12 cellular contexts compared by ENCODE assay signal in the genomic region with DNA sequence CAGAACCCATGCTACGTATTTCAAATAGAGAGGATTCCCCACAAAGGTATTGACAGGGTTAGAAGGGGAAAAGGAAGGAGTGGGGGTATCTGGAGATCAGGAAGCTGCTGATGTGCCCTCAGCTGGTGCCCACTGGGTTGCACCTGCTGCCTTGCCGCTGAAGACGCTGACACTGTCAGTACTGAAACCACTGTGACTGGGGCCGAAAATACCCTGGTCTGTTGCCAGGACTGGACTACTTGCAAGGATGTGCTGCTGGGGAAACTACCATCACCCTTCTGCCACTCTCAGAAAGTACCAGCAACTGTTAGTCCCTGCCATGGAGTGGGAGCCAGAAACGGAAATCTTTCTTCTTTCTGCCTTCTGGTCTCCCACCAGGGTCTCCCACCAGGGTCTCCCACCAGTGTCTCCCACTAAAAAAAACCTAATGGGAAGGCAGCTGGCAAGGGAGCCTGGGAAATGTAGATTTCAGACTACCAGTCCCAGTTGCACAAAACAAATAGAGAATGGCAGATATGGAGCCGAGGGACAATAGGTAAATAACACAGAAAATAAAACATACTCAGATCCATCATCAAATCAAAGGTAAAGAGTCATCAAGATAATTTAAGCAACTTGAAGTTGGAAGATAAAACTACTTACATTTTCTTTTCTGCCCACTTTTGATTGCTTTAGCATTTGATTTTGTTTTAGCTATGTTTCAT.
DNase-seq lines count a peak whose midpoint lies in the region; ATAC-seq and TF ChIP-seq lines count a peak whose summit lies in the region.
"Had no signal": no experiment of that assay in that cellular context is flagged by ENCODE, and none has a peak within 500 bp of the region (broad histone marks: within the 10 kb centered on the region; RNA-seq: fewer than 3 reads in every experiment).

No MANE protein-coding gene starts in this region.

- H3K4me1 ChIP-seq in osteoblast (ENCODE audit: insufficient read depth, low read length) (no peaks in the 10 kb centered on the region), foreskin keratinocyte (no peaks in the 10 kb centered on the region), tibial artery (no peaks in the 10 kb centered on the region)
- H3K4me1 ChIP-seq: lower lobe of right lung had no signal

- H4K20me1 ChIP-seq in osteoblast (ENCODE audit: insufficient read depth, low read length): no peaks in the 10 kb centered on the region

- H3K4me2 ChIP-seq in osteoblast (ENCODE audit: insufficient read depth, low read length): peak overlapping the region; percentile 41

- TF ChIP-seq CTCF in osteoblast (IDR thresholded peaks at IDR 0.05; ENCODE audit: extremely low read depth, low read depth, low read length) (no peak), foreskin keratinocyte (conservative IDR thresholded peaks at IDR 0.05) (no peak), tibial artery (IDR thresholded peaks at IDR 0.05) (no peak)

- intact Hi-C loops in tibial artery (cut with DNase I; ENCODE audit: low total_unique reads): no loop called here

- H3K27ac ChIP-seq in osteoblast (ENCODE audit: low read depth, low read length): no peak overlapping the region
- no peak overlapping the region for H3K27ac ChIP-seq in foreskin keratinocyte
- no peak overlapping the region for H3K27ac ChIP-seq in tibial artery
- H3K27ac ChIP-seq: 22Rv1, lower lobe of right lung had no signal

- H3K36me3 ChIP-seq in osteoblast (ENCODE audit: insufficient read depth, low read length): no peaks in the 10 kb centered on the region
- no peaks in the 10 kb centered on the region for H3K36me3 ChIP-seq in tibial artery
- H3K36me3 ChIP-seq: lower lobe of right lung had no signal

- H3K9me3 ChIP-seq in osteoblast (ENCODE audit: low read depth, low read length) (no peaks in the 10 kb centered on the region), tibial artery (no peaks in the 10 kb centered on the region)
- H3K9me3 ChIP-seq: lower lobe of right lung had no signal

- H2AFZ ChIP-seq in osteoblast (ENCODE audit: low read length): no peak overlapping the region

- H3K27me3 ChIP-seq in osteoblast (ENCODE audit: insufficient read depth, low read length) (peaks cover 20% of the 10 kb centered on the region), foreskin keratinocyte (no peaks in the 10 kb centered on the region), tibial artery (no peaks in the 10 kb centered on the region)

- no peaks in the 10 kb centered on the region for H3K79me2 ChIP-seq in osteoblast (ENCODE audit: insufficient read depth, low read length)

- H3K4me3 ChIP-seq in osteoblast (ENCODE audit: insufficient read depth, low read length) (no peak overlapping the region), tibial artery (no peak overlapping the region)
- H3K4me3 ChIP-seq: lower lobe of right lung had no signal

- DNase-seq in DMS79 treated with DMSO at 0.1 percent for 48 hours (lab: John Stamatoyannopoulos, UW): peak; percentile 29
- no peak for DNase-seq in DMS79 (lab: John Stamatoyannopoulos, UW)
- DNase-seq in osteoblast (ENCODE audit: insufficient read length, low spot score, missing footprints): peak; percentile 67
- DNase-seq in left lobe of liver (ENCODE audit: low spot score): no peak
- DNase-seq in foreskin keratinocyte: no peak
- DNase-seq in tibial artery: no peak
- DNase-seq: lower lobe of right lung, NCI-H1930 had no signal

- ATAC-seq in HG02763 (IDR thresholded peaks at IDR 0.05; ENCODE audit: unreplicated experiment) (peak; percentile 98), HG03571 (IDR thresholded peaks at IDR 0.05; ENCODE audit: unreplicated experiment) (peak; percentile 82), left lobe of liver (no peak), foreskin keratinocyte (no peak)
- ATAC-seq: lower lobe of right lung, right cardiac atrium had no signal

Comparison
In these comparisons a context has a peak if more than half of its experiments do, and no peak if none do; other contexts are left out.
1. DNase-seq: peak in DMS79 treated with DMSO at 0.1 percent for 48 hours (single experiment) and osteoblast (single experiment); none in DMS79 (single experiment), left lobe of liver (single experiment), foreskin keratinocyte (0 of 2) and tibial artery (0 of 2).
2. ATAC-seq: peak in HG02763 (single experiment) and HG03571 (single experiment); none in left lobe of liver (single experiment) and foreskin keratinocyte (single experiment).